In genomic region chr10:26773633-26774032, GRCh38 we compare ENCODE assay signal across 33 cellular contexts.
DNase-seq lines count a peak whose midpoint lies in the region; ATAC-seq and TF ChIP-seq lines count a peak whose summit lies in the region.
"Had no signal": no experiment of that assay in that cellular context is flagged by ENCODE, and none has a peak within 500 bp of the region (broad histone marks: within the 10 kb centered on the region; RNA-seq: fewer than 3 reads in every experiment).

No MANE protein-coding gene starts in this region.

- H4K91ac ChIP-seq in trophoblast cell (ENCODE audit: low read depth, low read length) = no peak overlapping the region

- H4K12ac ChIP-seq in trophoblast cell (ENCODE audit: low read depth, low read length) = no peak overlapping the region

- no peak overlapping the region for H2BK12ac ChIP-seq in trophoblast cell (ENCODE audit: low read length)

- H2BK120ac ChIP-seq in trophoblast cell (ENCODE audit: insufficient read depth, low read length, poor library complexity) = no peak overlapping the region

- ATAC-seq in activated naive CD8-positive, alpha-beta T cell treated with anti-CD3 and anti-CD28 coated beads, Interleukin-2, amount 50 U/mL, for 24 hours = no peak
- ATAC-seq in effector memory CD8-positive, alpha-beta T cell (replicated peaks) = no peak
- no peak for ATAC-seq in CD8-positive, alpha-beta T cell
- ATAC-seq: left ventricle myocardium superior, psoas muscle had no signal

- no peak overlapping the region for H3K27ac ChIP-seq in trophoblast cell (ENCODE audit: low read depth, low read length)
- H3K27ac ChIP-seq in CD8-positive, alpha-beta T cell (ENCODE audit: low read depth, low read length) = no peak overlapping the region
- H3K27ac ChIP-seq: colonic mucosa, epithelial cell of prostate, Peyer's patch, psoas muscle, sigmoid colon, transverse colon, VCaP had no signal

- POLR2A ChIA-PET in CD8-positive, alpha-beta T cell (lab: Charles Lee) = no interaction called here

- H3K27ac Mint-ChIP-seq in activated naive CD8-positive, alpha-beta T cell = peak overlapping the region; percentile 61
- H3K27ac Mint-ChIP-seq in activated naive CD8-positive, alpha-beta T cell treated with anti-CD3 and anti-CD28 coated beads, Interleukin-2, amount 50 U/mL, for 24 hours = no peak overlapping the region
- peak overlapping the region; percentile 32 for H3K27ac Mint-ChIP-seq in effector memory CD8-positive, alpha-beta T cell
- no peak overlapping the region for H3K27ac Mint-ChIP-seq in CD8-positive, alpha-beta T cell
- H3K27ac Mint-ChIP-seq: activated CD4-positive, alpha-beta T cell treated with anti-CD3 and anti-CD28 coated beads, Interleukin-2, amount 10 ng/mL, durations not matched to agents 7 days and 5 days; activated T-helper 2 cell treated with anti-CD3 and anti-CD28 coated beads, Interferon-gamma antibody, Interleukin-2, Interleukin-4, amounts not matched to agents 10 μg/mL and 5 μg/mL and 100 μg/mL, durations not matched to agents 14 hours and 24 hours and 36 hours; mesothelial cell of epicardium had no signal

- DNase-seq in activated naive CD8-positive, alpha-beta T cell treated with anti-CD3 and anti-CD28 coated beads, Interleukin-2, amount 50 U/mL, for 24 hours = no peak
- DNase-seq in M059J (ENCODE audit: low read depth) (peak; percentile 59), trophoblast cell (no peak), SW480 (ENCODE audit: low spot score) (no peak), NOMO-1 treated with DMSO at 0.1 percent for 48 hours (lab: John Stamatoyannopoulos, UW; ENCODE audit: unreplicated experiment) (no peak)
- DNase-seq in effector memory CD8-positive, alpha-beta T cell = no peak
- no peak for DNase-seq in CD8-positive, alpha-beta T cell
- DNase-seq: ACHN; activated CD4-positive, alpha-beta T cell treated with anti-CD3 and anti-CD28 coated beads, Interleukin-2, amount 10 ng/mL, durations not matched to agents 7 days and 5 days; activated naive CD4-positive, alpha-beta T cell treated with anti-CD3 and anti-CD28 coated beads, Interleukin-2, amount 50 U/mL, for 16 hours; anterior cingulate cortex; colonic mucosa; COR-L47; effector CD4-positive, alpha-beta T cell; glutamatergic neuron; HCEC 1CT; KBM-7; left ventricle myocardium superior; NCI-H2029; NCI-H69; nucleus accumbens; Peyer's patch; psoas muscle; SHP77 treated with DMSO at 0.1 percent for 48 hours; sigmoid colon; stimulated activated CD4-positive, alpha-beta T cell treated with anti-CD3 and anti-CD28 coated beads, Interleukin-4, amount 100 ng/mL, for 24 hours; T1000; transverse colon had no signal

- no CpG with 5 or more reads among the region's 2 CpGs for WGBS in trophoblast cell (ENCODE audit: extremely low coverage, insufficient coverage, insufficient read length)

- TF ChIP-seq CTCF in CD8-positive, alpha-beta T cell (IDR thresholded peaks at IDR 0.05) = no peak

- no peak overlapping the region for H3K23ac ChIP-seq in trophoblast cell (ENCODE audit: low read length)

- no peak overlapping the region for H3K18ac ChIP-seq in trophoblast cell (ENCODE audit: low read length)

- H3K79me2 ChIP-seq in trophoblast cell (ENCODE audit: control insufficient read depth, insufficient read depth, low read length, poor library complexity) = peaks cover 2% of the 10 kb centered on the region

- no peak overlapping the region for H4K8ac ChIP-seq in trophoblast cell (ENCODE audit: low read depth, low read length)

- H2AFZ ChIP-seq in trophoblast cell (ENCODE audit: insufficient read depth, low read length, poor library complexity) = no peak overlapping the region

- no peak overlapping the region for H3K14ac ChIP-seq in trophoblast cell (ENCODE audit: low read length)

- H3K4me1 Mint-ChIP-seq in activated naive CD8-positive, alpha-beta T cell (ENCODE audit: low read depth) = peaks cover 64% of the 10 kb centered on the region
- peaks cover 38% of the 10 kb centered on the region for H3K4me1 Mint-ChIP-seq in activated naive CD8-positive, alpha-beta T cell treated with anti-CD3 and anti-CD28 coated beads, Interleukin-2, amount 50 U/mL, for 24 hours
- peaks cover 32 to 64% of the 10 kb centered on the region in 2 donors for H3K4me1 Mint-ChIP-seq in effector memory CD8-positive, alpha-beta T cell (ENCODE audit: low read depth in 2 of 2)
- peaks cover 64% of the 10 kb centered on the region for H3K4me1 Mint-ChIP-seq in CD8-positive, alpha-beta T cell (ENCODE audit: low read depth)

- H3K4me2 ChIP-seq in trophoblast cell (ENCODE audit: low read length) = no peak overlapping the region

- intact Hi-C loops in CD8-positive, alpha-beta T cell (cut with DNase I, micrococcal nuclease) = loop anchor here in 1 of 2 experiments (5.0 kb wide), 2 partner anchors 34 to 89 kb away; partner anchors contain the start of gene ABI1

- H3K79me1 ChIP-seq in trophoblast cell (ENCODE audit: low read length) = peaks cover 2% of the 10 kb centered on the region

- peaks cover 1 to 2% of the 10 kb centered on the region in 2 experiments for H3K36me3 ChIP-seq in trophoblast cell (ENCODE audit: control insufficient read depth in 1 of 2, insufficient read depth in 2 of 2, low read length in 2 of 2)
- peaks cover 7% of the 10 kb centered on the region for H3K36me3 ChIP-seq in CD8-positive, alpha-beta T cell (ENCODE audit: insufficient read depth, low read length)
- H3K36me3 ChIP-seq: colonic mucosa, sigmoid colon, transverse colon had no signal

- no peak overlapping the region for H2AK5ac ChIP-seq in trophoblast cell (ENCODE audit: low read length)

- H3K9me3 Mint-ChIP-seq in activated naive CD8-positive, alpha-beta T cell (ENCODE audit: low read depth) = no peaks in the 10 kb centered on the region
- no peaks in the 10 kb centered on the region for H3K9me3 Mint-ChIP-seq in activated naive CD8-positive, alpha-beta T cell treated with anti-CD3 and anti-CD28 coated beads, Interleukin-2, amount 50 U/mL, for 24 hours
- no peaks in the 10 kb centered on the region for H3K9me3 Mint-ChIP-seq in effector memory CD8-positive, alpha-beta T cell
- H3K9me3 Mint-ChIP-seq in CD8-positive, alpha-beta T cell = no peaks in the 10 kb centered on the region
- H3K9me3 Mint-ChIP-seq: activated CD4-positive, alpha-beta T cell treated with anti-CD3 and anti-CD28 coated beads, Interleukin-2, amount 10 ng/mL, durations not matched to agents 7 days and 5 days; activated T-helper 2 cell treated with anti-CD3 and anti-CD28 coated beads, Interferon-gamma antibody, Interleukin-2, Interleukin-4, amounts not matched to agents 10 μg/mL and 5 μg/mL and 100 μg/mL, durations not matched to agents 14 hours and 24 hours and 36 hours; mesothelial cell of epicardium had no signal

- peak overlapping the region; percentile 76 for H3K4ac ChIP-seq in trophoblast cell (ENCODE audit: low read depth, low read length)

- no peaks in the 10 kb centered on the region for H3K9me3 ChIP-seq in trophoblast cell (ENCODE audit: insufficient read depth, low read depth, low read length)
- H3K9me3 ChIP-seq in CD8-positive, alpha-beta T cell (ENCODE audit: low read length) = no peaks in the 10 kb centered on the region
- H3K9me3 ChIP-seq: colonic mucosa, Peyer's patch, psoas muscle, sigmoid colon, transverse colon had no signal

- no peak overlapping the region for H3K4me3 Mint-ChIP-seq in activated naive CD8-positive, alpha-beta T cell
- no peak overlapping the region for H3K4me3 Mint-ChIP-seq in activated naive CD8-positive, alpha-beta T cell treated with anti-CD3 and anti-CD28 coated beads, Interleukin-2, amount 50 U/mL, for 24 hours
- H3K4me3 Mint-ChIP-seq in effector memory CD8-positive, alpha-beta T cell = peak overlapping the region in 1 of 2 donors; percentile 39
- H3K4me3 Mint-ChIP-seq in CD8-positive, alpha-beta T cell = no peak overlapping the region
- H3K4me3 Mint-ChIP-seq: activated CD4-positive, alpha-beta T cell treated with anti-CD3 and anti-CD28 coated beads, Interleukin-2, amount 10 ng/mL, durations not matched to agents 7 days and 5 days; mesothelial cell of epicardium had no signal

- H3K4me1 ChIP-seq in trophoblast cell (ENCODE audit: control insufficient read depth in 1 of 2, insufficient read depth in 2 of 2, low read length in 2 of 2) = peaks cover 0 to 1% of the 10 kb centered on the region in 2 experiments
- H3K4me1 ChIP-seq in CD8-positive, alpha-beta T cell (ENCODE audit: insufficient read depth, low read length) = peaks cover 15% of the 10 kb centered on the region
- H3K4me1 ChIP-seq: colonic mucosa, Peyer's patch, psoas muscle had no signal

- H3K27me3 ChIP-seq in trophoblast cell (ENCODE audit: insufficient read depth, low read length) = no peaks in the 10 kb centered on the region
- H3K27me3 ChIP-seq in CD8-positive, alpha-beta T cell (ENCODE audit: insufficient read depth, low read length) = no peaks in the 10 kb centered on the region
- H3K27me3 ChIP-seq: colonic mucosa, Peyer's patch, sigmoid colon, transverse colon had no signal

- CTCF ChIA-PET in CD8-positive, alpha-beta T cell (lab: Charles Lee) = interaction anchor here (1.2 kb wide), 1 partner anchor 48 kb away, joined by 3 read pairs; no protein-coding TSS in a partner anchor

- H2BK5ac ChIP-seq in trophoblast cell (ENCODE audit: low read depth, low read length, poor library complexity) = no peak overlapping the region

- peaks cover 3% of the 10 kb centered on the region for H3K36me3 Mint-ChIP-seq in activated naive CD8-positive, alpha-beta T cell
- peaks cover 3% of the 10 kb centered on the region for H3K36me3 Mint-ChIP-seq in activated naive CD8-positive, alpha-beta T cell treated with anti-CD3 and anti-CD28 coated beads, Interleukin-2, amount 50 U/mL, for 24 hours (ENCODE audit: low read depth)
- H3K36me3 Mint-ChIP-seq in effector memory CD8-positive, alpha-beta T cell (ENCODE audit: insufficient read depth) = peaks cover 31% of the 10 kb centered on the region
- H3K36me3 Mint-ChIP-seq in CD8-positive, alpha-beta T cell = peaks cover 34% of the 10 kb centered on the region

- no peak overlapping the region for H3K4me3 ChIP-seq in trophoblast cell (ENCODE audit: low read depth, low read length)
- H3K4me3 ChIP-seq in CD8-positive, alpha-beta T cell (ENCODE audit: low read depth, low read length) = no peak overlapping the region
- H3K4me3 ChIP-seq: colonic mucosa, Peyer's patch, psoas muscle, sigmoid colon, transverse colon had no signal

- H3K9ac ChIP-seq in trophoblast cell (ENCODE audit: low read length) = no peak overlapping the region

- H3K27me3 Mint-ChIP-seq in activated naive CD8-positive, alpha-beta T cell = no peaks in the 10 kb centered on the region
- no peaks in the 10 kb centered on the region for H3K27me3 Mint-ChIP-seq in activated naive CD8-positive, alpha-beta T cell treated with anti-CD3 and anti-CD28 coated beads, Interleukin-2, amount 50 U/mL, for 24 hours
- no peaks in the 10 kb centered on the region for H3K27me3 Mint-ChIP-seq in effector memory CD8-positive, alpha-beta T cell
- no peaks in the 10 kb centered on the region for H3K27me3 Mint-ChIP-seq in CD8-positive, alpha-beta T cell (ENCODE audit: low read depth)
- H3K27me3 Mint-ChIP-seq: activated CD4-positive, alpha-beta T cell treated with anti-CD3 and anti-CD28 coated beads, Interleukin-2, amount 10 ng/mL, durations not matched to agents 7 days and 5 days had no signal

Comparison
In these comparisons a context has a peak if more than half of its experiments do, and no peak if none do; other contexts are left out.
1. H3K27ac Mint-ChIP-seq: peak in activated naive CD8-positive, alpha-beta T cell (single experiment) and effector memory CD8-positive, alpha-beta T cell (2 of 2); none in activated naive CD8-positive, alpha-beta T cell treated with anti-CD3 and anti-CD28 coated beads, Interleukin-2, amount 50 U/mL, for 24 hours (single experiment) and CD8-positive, alpha-beta T cell (single experiment).